25 cellular contexts compared by ENCODE assay signal in genomic region chr5:117681855-117682254, GRCh38.
"Had no signal": no experiment of that assay in that cellular context is flagged by ENCODE, and none has a peak within 500 bp of the region (broad histone marks: within the 10 kb centered on the region; RNA-seq: fewer than 3 reads in every experiment).

No MANE protein-coding gene starts in this region.

- H3K27ac Mint-ChIP-seq: activated B cell treated with CpG ODN at 0.5 μM for 24 hours; activated CD4-positive, alpha-beta T cell treated with anti-CD3 and anti-CD28 coated beads for 36 hours; activated naive CD8-positive, alpha-beta T cell; activated T-helper 2 cell treated with anti-CD3 and anti-CD28 coated beads, Interferon-gamma antibody, Interleukin-2, Interleukin-4, amounts not matched to agents 10 μg/mL and 5 μg/mL and 100 μg/mL, durations not matched to agents 14 hours and 24 hours and 36 hours; endodermal cell; natural killer cell treated with Interleukin-12 subunit alpha and Interleukin-12 subunit beta and Interleukin-15 and Interleukin-18, amount 100 ng/mL, for 72 hours; stimulated activated naive CD8-positive, alpha-beta T cell treated with anti-CD3 and anti-CD28 coated beads, Interleukin-15, Interleukin-2, amounts not matched to agents 100 ng/mL and 50 ng/mL, for 24 hours had no signal

- H3K4me1 Mint-ChIP-seq: activated B cell treated with CpG ODN at 0.5 μM for 24 hours; activated CD4-positive, alpha-beta T cell treated with anti-CD3 and anti-CD28 coated beads for 36 hours; endodermal cell had no signal

- H3K9me3 ChIP-seq: esophagus squamous epithelium, gastroesophageal sphincter, neutrophil, ovary, prostate gland, thyroid gland had no signal

- H3K36me3 ChIP-seq: esophagus squamous epithelium, gastroesophageal sphincter, neutrophil, ovary, prostate gland, thyroid gland had no signal

- DNase-seq: activated B cell treated with CpG ODN at 0.5 μM for 24 hours; activated CD4-positive, alpha-beta T cell treated with anti-CD3 and anti-CD28 coated beads for 36 hours; activated CD4-positive, alpha-beta T cell treated with anti-CD3 and anti-CD28 coated beads, Interleukin-2, amount 50 U/mL, for 48 hours; activated CD8-positive, alpha-beta memory T cell treated with anti-CD3 and anti-CD28 coated beads, Interleukin-2, amount 50 U/mL, for 48 hours; activated naive CD4-positive, alpha-beta T cell; activated T-cell treated with anti-CD3 and anti-CD28 coated beads, Interleukin-2, amount 50 U/mL, for 4 hours; cerebellar nuclear complex; endodermal cell; esophagus squamous epithelium; head of caudate nucleus; left ventricle myocardium superior; mammary epithelial cell; midbrain; ovary; substantia nigra; T1000; thyroid gland had no signal

- H3K4me3 ChIP-seq: coronary artery, esophagus squamous epithelium, gastroesophageal sphincter, ovary, prostate gland, thyroid gland had no signal

- H3K9me3 Mint-ChIP-seq: activated T-helper 2 cell treated with anti-CD3 and anti-CD28 coated beads, Interferon-gamma antibody, Interleukin-2, Interleukin-4, amounts not matched to agents 10 μg/mL and 5 μg/mL and 100 μg/mL, durations not matched to agents 14 hours and 24 hours and 36 hours; endodermal cell had no signal

- H3K36me3 Mint-ChIP-seq: activated naive CD8-positive, alpha-beta T cell had no signal

- H3K4me3 Mint-ChIP-seq: activated B cell treated with CpG ODN at 0.5 μM for 24 hours; activated CD4-positive, alpha-beta T cell treated with anti-CD3 and anti-CD28 coated beads for 36 hours; activated naive CD8-positive, alpha-beta T cell; activated T-cell treated with anti-CD3 and anti-CD28 coated beads, Interleukin-2, amount 50 U/mL, for 4 hours; endodermal cell; natural killer cell treated with Interleukin-12 subunit alpha and Interleukin-12 subunit beta and Interleukin-15 and Interleukin-18, amount 100 ng/mL, for 72 hours; stimulated activated naive CD8-positive, alpha-beta T cell treated with anti-CD3 and anti-CD28 coated beads, Interleukin-15, Interleukin-2, amounts not matched to agents 100 ng/mL and 50 ng/mL, for 24 hours had no signal

- H3K27me3 ChIP-seq: esophagus squamous epithelium, gastroesophageal sphincter, neutrophil, ovary, thyroid gland had no signal

- H3K4me1 ChIP-seq: esophagus squamous epithelium, prostate gland, thyroid gland had no signal

- H3K27me3 Mint-ChIP-seq: activated B cell treated with CpG ODN at 0.5 μM for 24 hours; activated CD4-positive, alpha-beta T cell treated with anti-CD3 and anti-CD28 coated beads for 36 hours; activated naive CD8-positive, alpha-beta T cell; natural killer cell treated with Interleukin-12 subunit alpha and Interleukin-12 subunit beta and Interleukin-15 and Interleukin-18, amount 100 ng/mL, for 72 hours; stimulated activated naive CD8-positive, alpha-beta T cell treated with anti-CD3 and anti-CD28 coated beads, Interleukin-15, Interleukin-2, amounts not matched to agents 100 ng/mL and 50 ng/mL, for 24 hours had no signal

- H3K27ac ChIP-seq: coronary artery, esophagus squamous epithelium, gastroesophageal sphincter, neutrophil, ovary, prostate gland, thyroid gland had no signal
